In the genomic region with DNA sequence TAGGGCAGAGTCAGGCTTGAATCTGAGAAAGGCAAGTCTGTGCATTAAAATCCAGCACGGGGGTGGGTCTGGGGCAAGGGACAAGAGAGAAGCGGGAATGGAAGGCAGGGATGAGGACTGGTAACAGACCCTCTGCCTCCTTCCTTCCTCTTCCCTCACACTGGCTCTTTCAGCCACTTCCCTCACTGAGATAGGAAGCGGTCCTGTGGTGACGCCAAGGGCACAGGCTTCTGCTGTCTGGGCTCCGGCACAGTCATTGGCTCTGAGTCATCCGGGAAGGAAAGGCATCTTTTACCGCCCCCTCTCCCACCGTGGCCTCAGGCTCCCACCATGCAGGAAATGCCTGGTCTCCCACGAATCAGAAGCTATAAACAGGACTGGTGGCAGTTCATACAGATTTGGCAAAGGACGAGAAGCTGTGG, we compare ENCODE assay signal across 8 cellular contexts.
A peak's percentile ranks its signal among the peaks of the same experiment; 100 is the strongest.
DNase-seq lines count a peak whose midpoint lies in the region; ATAC-seq lines count a peak whose summit lies in the region.

No MANE protein-coding gene starts in this region.

- peak overlapping the region; percentile 45 for H3K4me3 Mint-ChIP-seq in activated T-helper 1 cell treated with anti-CD3 and anti-CD28 coated beads, Interleukin-12 subunit alpha, Interleukin-12 subunit beta, Interleukin-2, Interleukin-4 antibody, amounts not matched to agents 30 ng/mL and 10 ng/mL and 1 ng/mL, durations not matched to agents 14 hours and 24 hours and 36 hours

- ATAC-seq in GM18517 (IDR thresholded peaks at IDR 0.05; ENCODE audit: unreplicated experiment) (no peak), GM18519 (IDR thresholded peaks at IDR 0.05; ENCODE audit: low FRiP score, unreplicated experiment) (no peak), GM21390 (IDR thresholded peaks at IDR 0.05; ENCODE audit: unreplicated experiment) (no peak)

- peaks cover 3% of the 10 kb centered on the region for H3K79me2 ChIP-seq in ACC112 (ENCODE audit: control insufficient read depth, insufficient read depth, low read length, unreplicated experiment)

- DNase-seq in Kasumi-1 (lab: John Stamatoyannopoulos, UW) (peak; percentile 77 to 85), head of caudate nucleus (peak in 38 of 42 donors; percentile 12 to 81 (median 49)), skeletal muscle cell (ENCODE audit: low read depth) (peak; percentile 91)
- DNase-seq in activated T-helper 1 cell treated with anti-CD3 and anti-CD28 coated beads, Interleukin-12 subunit alpha, Interleukin-12 subunit beta, Interleukin-2, Interleukin-4 antibody, amounts not matched to agents 30 ng/mL and 10 ng/mL and 1 ng/mL, durations not matched to agents 14 hours and 24 hours and 36 hours (ENCODE audit: low spot score), result peak; percentile 3

- peaks cover 38% of the 10 kb centered on the region for H3K4me1 ChIP-seq in ACC112 (ENCODE audit: control insufficient read depth, insufficient read depth, low read length, unreplicated experiment)

- H2AFZ ChIP-seq in ACC112 (ENCODE audit: low read length, unreplicated experiment), result peak overlapping the region; percentile 7

- no peaks in the 10 kb centered on the region for H3K27me3 Mint-ChIP-seq in activated T-helper 1 cell treated with anti-CD3 and anti-CD28 coated beads, Interleukin-12 subunit alpha, Interleukin-12 subunit beta, Interleukin-2, Interleukin-4 antibody, amounts not matched to agents 30 ng/mL and 10 ng/mL and 1 ng/mL, durations not matched to agents 14 hours and 24 hours and 36 hours (ENCODE audit: insufficient read depth)

- H3K4me3 ChIP-seq in ACC112 (ENCODE audit: low read depth, low read length), result peak overlapping the region; percentile 5; the same call in 1 of the 2 replicates
- H3K4me3 ChIP-seq in skeletal muscle cell (ENCODE audit: low read depth, low read length), result no peak overlapping the region

- H3K36me3 ChIP-seq in ACC112 (ENCODE audit: insufficient read depth, low read length), result no peaks in the 10 kb centered on the region

- H3K9me3 Mint-ChIP-seq in activated T-helper 1 cell treated with anti-CD3 and anti-CD28 coated beads, Interleukin-12 subunit alpha, Interleukin-12 subunit beta, Interleukin-2, Interleukin-4 antibody, amounts not matched to agents 30 ng/mL and 10 ng/mL and 1 ng/mL, durations not matched to agents 14 hours and 24 hours and 36 hours, result no peaks in the 10 kb centered on the region

- H3K4me1 Mint-ChIP-seq in activated T-helper 1 cell treated with anti-CD3 and anti-CD28 coated beads, Interleukin-12 subunit alpha, Interleukin-12 subunit beta, Interleukin-2, Interleukin-4 antibody, amounts not matched to agents 30 ng/mL and 10 ng/mL and 1 ng/mL, durations not matched to agents 14 hours and 24 hours and 36 hours (ENCODE audit: low read depth), result peaks cover 78% of the 10 kb centered on the region

- H3K36me3 Mint-ChIP-seq in activated T-helper 1 cell treated with anti-CD3 and anti-CD28 coated beads, Interleukin-12 subunit alpha, Interleukin-12 subunit beta, Interleukin-2, Interleukin-4 antibody, amounts not matched to agents 30 ng/mL and 10 ng/mL and 1 ng/mL, durations not matched to agents 14 hours and 24 hours and 36 hours (ENCODE audit: low read depth), result peaks cover 67% of the 10 kb centered on the region

- H3K27me3 ChIP-seq in ACC112 (ENCODE audit: insufficient read depth, low read length), result no peaks in the 10 kb centered on the region

- peak overlapping the region; percentile 83 for H3K27ac Mint-ChIP-seq in activated T-helper 1 cell treated with anti-CD3 and anti-CD28 coated beads, Interleukin-12 subunit alpha, Interleukin-12 subunit beta, Interleukin-2, Interleukin-4 antibody, amounts not matched to agents 30 ng/mL and 10 ng/mL and 1 ng/mL, durations not matched to agents 14 hours and 24 hours and 36 hours

- peak overlapping the region; percentile 81 for H3K27ac ChIP-seq in ACC112 (ENCODE audit: low read depth, low read length)

- intact Hi-C loops in activated T-helper 1 cell treated with anti-CD3 and anti-CD28 coated beads, Interleukin-12 subunit alpha, Interleukin-12 subunit beta, Interleukin-2, Interleukin-4 antibody, amounts not matched to agents 30 ng/mL and 10 ng/mL and 1 ng/mL, durations not matched to agents 14 hours and 24 hours and 36 hours (cut with micrococcal nuclease), result no loop called here
- intact Hi-C loops in head of caudate nucleus (cut with DNase I), result no loop called here

Comparison
In these comparisons a context has a peak if more than half of its experiments do, and no peak if none do; other contexts are left out.
1. DNase-seq: peak in every context shown above with its lines; median percentile 91 in skeletal muscle cell; 81 in Kasumi-1; 49 in head of caudate nucleus; 3 in activated T-helper 1 cell treated with anti-CD3 and anti-CD28 coated beads, Interleukin-12 subunit alpha, Interleukin-12 subunit beta, Interleukin-2, Interleukin-4 antibody, amounts not matched to agents 30 ng/mL and 10 ng/mL and 1 ng/mL, durations not matched to agents 14 hours and 24 hours and 36 hours.